Comparison of ENCODE assay signal across 1 cellular context in the genomic region with DNA sequence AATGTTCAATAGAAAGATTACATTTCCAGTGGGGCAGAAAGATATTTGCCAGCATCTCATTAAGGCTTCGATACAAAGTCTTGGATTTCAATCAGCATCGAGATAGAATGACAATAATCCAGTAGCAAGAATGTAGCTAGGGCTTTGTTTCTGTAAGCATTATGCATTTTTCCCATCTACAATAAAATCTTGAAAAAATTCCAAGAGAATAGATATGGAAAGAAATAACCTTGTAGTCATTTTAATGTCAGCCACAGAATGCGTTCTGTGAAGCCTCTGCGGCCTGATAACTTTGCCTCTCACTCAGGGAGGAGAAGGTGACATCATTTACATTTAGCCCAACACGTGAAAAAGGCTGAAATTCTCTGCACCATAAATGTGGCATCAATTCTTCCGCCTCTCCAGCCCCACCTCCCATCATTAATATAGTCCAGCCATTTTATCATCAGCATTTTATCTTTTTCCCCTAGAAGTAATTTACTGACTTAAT.
TF ChIP-seq lines count a peak whose summit lies in the region.

No MANE protein-coding gene starts in this region.

TF ChIP-seq in GM23338, 12 proteins besides CTCF, POLR2A, EP300 and RAD21 (continued from another document):
- TF ChIP-seq, protein P1, sequence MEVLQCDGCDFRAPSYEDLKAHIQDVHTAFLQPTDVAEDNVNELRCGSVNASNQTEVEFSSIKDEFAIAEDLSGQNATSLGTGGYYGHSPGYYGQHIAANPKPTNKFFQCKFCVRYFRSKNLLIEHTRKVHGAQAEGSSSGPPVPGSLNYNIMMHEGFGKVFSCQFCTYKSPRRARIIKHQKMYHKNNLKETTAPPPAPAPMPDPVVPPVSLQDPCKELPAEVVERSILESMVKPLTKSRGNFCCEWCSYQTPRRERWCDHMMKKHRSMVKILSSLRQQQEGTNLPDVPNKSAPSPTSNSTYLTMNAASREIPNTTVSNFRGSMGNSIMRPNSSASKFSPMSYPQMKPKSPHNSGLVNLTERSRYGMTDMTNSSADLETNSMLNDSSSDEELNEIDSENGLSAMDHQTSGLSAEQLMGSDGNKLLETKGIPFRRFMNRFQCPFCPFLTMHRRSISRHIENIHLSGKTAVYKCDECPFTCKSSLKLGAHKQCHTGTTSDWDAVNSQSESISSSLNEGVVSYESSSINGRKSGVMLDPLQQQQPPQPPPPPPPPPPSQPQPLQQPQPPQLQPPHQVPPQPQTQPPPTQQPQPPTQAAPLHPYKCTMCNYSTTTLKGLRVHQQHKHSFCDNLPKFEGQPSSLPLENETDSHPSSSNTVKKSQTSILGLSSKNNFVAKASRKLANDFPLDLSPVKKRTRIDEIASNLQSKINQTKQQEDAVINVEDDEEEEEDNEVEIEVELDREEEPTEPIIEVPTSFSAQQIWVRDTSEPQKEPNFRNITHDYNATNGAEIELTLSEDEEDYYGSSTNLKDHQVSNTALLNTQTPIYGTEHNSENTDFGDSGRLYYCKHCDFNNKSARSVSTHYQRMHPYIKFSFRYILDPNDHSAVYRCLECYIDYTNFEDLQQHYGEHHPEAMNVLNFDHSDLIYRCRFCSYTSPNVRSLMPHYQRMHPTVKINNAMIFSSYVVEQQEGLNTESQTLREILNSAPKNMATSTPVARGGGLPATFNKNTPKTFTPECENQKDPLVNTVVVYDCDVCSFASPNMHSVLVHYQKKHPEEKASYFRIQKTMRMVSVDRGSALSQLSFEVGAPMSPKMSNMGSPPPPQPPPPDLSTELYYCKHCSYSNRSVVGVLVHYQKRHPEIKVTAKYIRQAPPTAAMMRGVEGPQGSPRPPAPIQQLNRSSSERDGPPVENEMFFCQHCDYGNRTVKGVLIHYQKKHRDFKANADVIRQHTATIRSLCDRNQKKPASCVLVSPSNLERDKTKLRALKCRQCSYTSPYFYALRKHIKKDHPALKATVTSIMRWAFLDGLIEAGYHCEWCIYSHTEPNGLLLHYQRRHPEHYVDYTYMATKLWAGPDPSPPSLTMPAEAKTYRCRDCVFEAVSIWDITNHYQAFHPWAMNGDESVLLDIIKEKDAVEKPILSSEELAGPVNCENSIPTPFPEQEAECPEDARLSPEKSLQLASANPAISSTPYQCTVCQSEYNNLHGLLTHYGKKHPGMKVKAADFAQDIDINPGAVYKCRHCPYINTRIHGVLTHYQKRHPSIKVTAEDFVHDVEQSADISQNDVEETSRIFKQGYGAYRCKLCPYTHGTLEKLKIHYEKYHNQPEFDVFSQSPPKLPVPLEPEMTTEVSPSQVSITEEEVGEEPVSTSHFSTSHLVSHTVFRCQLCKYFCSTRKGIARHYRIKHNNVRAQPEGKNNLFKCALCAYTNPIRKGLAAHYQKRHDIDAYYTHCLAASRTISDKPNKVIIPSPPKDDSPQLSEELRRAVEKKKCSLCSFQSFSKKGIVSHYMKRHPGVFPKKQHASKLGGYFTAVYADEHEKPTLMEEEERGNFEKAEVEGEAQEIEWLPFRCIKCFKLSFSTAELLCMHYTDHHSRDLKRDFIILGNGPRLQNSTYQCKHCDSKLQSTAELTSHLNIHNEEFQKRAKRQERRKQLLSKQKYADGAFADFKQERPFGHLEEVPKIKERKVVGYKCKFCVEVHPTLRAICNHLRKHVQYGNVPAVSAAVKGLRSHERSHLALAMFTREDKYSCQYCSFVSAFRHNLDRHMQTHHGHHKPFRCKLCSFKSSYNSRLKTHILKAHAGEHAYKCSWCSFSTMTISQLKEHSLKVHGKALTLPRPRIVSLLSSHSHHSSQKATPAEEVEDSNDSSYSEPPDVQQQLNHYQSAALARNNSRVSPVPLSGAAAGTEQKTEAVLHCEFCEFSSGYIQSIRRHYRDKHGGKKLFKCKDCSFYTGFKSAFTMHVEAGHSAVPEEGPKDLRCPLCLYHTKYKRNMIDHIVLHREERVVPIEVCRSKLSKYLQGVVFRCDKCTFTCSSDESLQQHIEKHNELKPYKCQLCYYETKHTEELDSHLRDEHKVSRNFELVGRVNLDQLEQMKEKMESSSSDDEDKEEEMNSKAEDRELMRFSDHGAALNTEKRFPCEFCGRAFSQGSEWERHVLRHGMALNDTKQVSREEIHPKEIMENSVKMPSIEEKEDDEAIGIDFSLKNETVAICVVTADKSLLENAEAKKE (CRISPR knock-in tag; IDR thresholded peaks at IDR 0.05), result no peak
- TF ChIP-seq REST (IDR thresholded peaks at IDR 0.05; ENCODE audit: unreplicated experiment) (no peak), EZH2 (IDR thresholded peaks at IDR 0.05; ENCODE audit: low read depth, unreplicated experiment) (no peak), CREB1 (CRISPR knock-in tag; IDR thresholded peaks at IDR 0.05; ENCODE audit: low read depth) (no peak), POLR2AphosphoS5 (IDR thresholded peaks at IDR 0.05; ENCODE audit: low read depth) (no peak)
